Comparison of ENCODE assay signal across 20 cellular contexts in the genomic region with DNA sequence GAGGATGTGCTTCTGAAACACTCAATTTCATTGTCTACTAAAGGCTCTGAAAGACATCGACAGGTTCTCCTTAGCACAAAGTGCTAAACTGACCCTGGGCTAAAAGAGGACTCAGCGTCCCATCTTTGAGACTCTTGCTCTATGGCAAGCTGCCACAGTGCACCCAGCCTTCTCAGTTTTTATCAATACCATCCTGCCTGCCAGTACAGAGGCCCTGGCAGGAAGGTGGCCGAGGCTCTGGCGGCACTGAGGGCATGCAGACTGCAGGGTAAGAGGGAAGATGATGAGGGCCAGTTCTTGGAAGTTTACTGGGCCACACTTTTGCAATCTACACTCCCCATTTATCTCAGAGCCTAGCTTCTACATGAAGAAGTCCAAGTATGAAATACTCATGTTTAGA. TPM values are rescaled to one million over a fixed set of nuclear protein-coding genes. Genes with fewer than 3 reads are reported as not detected.
"Had no signal": no experiment of that assay in that cellular context is flagged by ENCODE, and none has a peak within 500 bp of the region (broad histone marks: within the 10 kb centered on the region; RNA-seq: fewer than 3 reads in every experiment).

No MANE protein-coding gene starts in this region.

- H3K36me3 ChIP-seq: colonic mucosa, esophagus squamous epithelium, gastrocnemius medialis, lower lobe of right lung, spleen, thyroid gland, WERI-Rb-1 had no signal

- H3K27me3 ChIP-seq: colonic mucosa, thyroid gland had no signal

- DNase-seq: activated CD4-positive, alpha-beta T cell treated with anti-CD3 and anti-CD28 coated beads for 1 hour; activated CD4-positive, alpha-beta T cell treated with anti-CD3 and anti-CD28 coated beads, Interleukin-2, amount 50 U/mL, for 1 hour; activated CD8-positive, alpha-beta T cell treated with anti-CD3 and anti-CD28 coated beads, Interleukin-2, amount 10 ng/mL, durations not matched to agents 7 days and 5 days; activated gamma-delta T cell; activated naive CD4-positive, alpha-beta T cell treated with anti-CD3 and anti-CD28 coated beads, Interleukin-2, amount 50 U/mL, for 16 hours; colonic mucosa; endodermal cell; esophagus squamous epithelium; gastrocnemius medialis; left cardiac atrium; lower lobe of right lung; naive B cell; occipital lobe; spleen; stimulated activated CD4-positive, alpha-beta T cell treated with anti-CD3 and anti-CD28 coated beads, Interleukin-4, amount 100 ng/mL, for 1 hour; stimulated activated naive CD4-positive, alpha-beta T cell; T-cell; thyroid gland; WERI-Rb-1 had no signal

- ATAC-seq: activated CD8-positive, alpha-beta T cell treated with anti-CD3 and anti-CD28 coated beads, Interleukin-2, amount 10 ng/mL, durations not matched to agents 7 days and 5 days; gastrocnemius medialis; T-cell had no signal

- H3K4me3 ChIP-seq: colonic mucosa, esophagus squamous epithelium, gastrocnemius medialis, lower lobe of right lung, spleen, thyroid gland had no signal

- H3K9me3 ChIP-seq: colonic mucosa, esophagus squamous epithelium, lower lobe of right lung, thyroid gland had no signal

- H3K27ac ChIP-seq: colonic mucosa, esophagus squamous epithelium, gastrocnemius medialis, lower lobe of right lung, spleen, WERI-Rb-1 had no signal

RNA-seq across cellular contexts. Expression of gene OLFML2B, which starts 5.3 kb away (rescaled TPM):
- total RNA-seq: activated CD8-positive, alpha-beta T cell treated with anti-CD3 and anti-CD28 coated beads, Interleukin-2, amount 10 ng/mL, durations not matched to agents 7 days and 5 days; activated T-helper 1 cell treated with anti-CD3 and anti-CD28 coated beads, Interleukin-12 subunit alpha, Interleukin-12 subunit beta, Interleukin-2, Interleukin-4 antibody, amounts not matched to agents 30 ng/mL and 10 ng/mL and 1 ng/mL, durations not matched to agents 14 hours and 24 hours and 36 hours; T-cell had no signal

RNA-seq across cellular contexts. Expression of gene NOS1AP, which starts 51.1 kb away (rescaled TPM):
- total RNA-seq: activated CD8-positive, alpha-beta T cell treated with anti-CD3 and anti-CD28 coated beads, Interleukin-2, amount 10 ng/mL, durations not matched to agents 7 days and 5 days had no signal
